ENCODE assay signal across 14 cellular contexts in genomic region chr2:105877945-105878344, GRCh38.
DNase-seq lines count a peak whose midpoint lies in the region; ATAC-seq, FAIRE-seq and TF ChIP-seq lines count a peak whose summit lies in the region.
"Had no signal": no experiment of that assay in that cellular context is flagged by ENCODE, and none has a peak within 500 bp of the region (broad histone marks: within the 10 kb centered on the region; RNA-seq: fewer than 3 reads in every experiment).

No MANE protein-coding gene starts in this region.

- H2BK5ac ChIP-seq in neuronal stem cell (ENCODE audit: low read length): no peak overlapping the region

- CTCF ChIA-PET in CD8-positive, alpha-beta memory T cell (lab: Charles Lee): interaction anchor here (0.7 to 1.4 kb wide), 3 partner anchors 13 to 300 kb away, joined by 3 read pairs; no protein-coding TSS in a partner anchor
- CTCF ChIA-PET in activated CD8-positive, alpha-beta T cell treated with anti-CD3 and anti-CD28 coated beads, Interleukin-2, amount 10 ng/mL, durations not matched to agents 7 days and 5 days (lab: Charles Lee): interaction anchor here (0.7 to 1.5 kb wide), 3 partner anchors 80 to 129 kb away, joined by 3 to 5 read pairs (median 3); no protein-coding TSS in a partner anchor

- H3K79me1 ChIP-seq in neuronal stem cell (ENCODE audit: low read depth, low read length): no peaks in the 10 kb centered on the region

- no peak overlapping the region for H4K8ac ChIP-seq in neuronal stem cell (ENCODE audit: low read depth, low read length)

- no peak overlapping the region for H3K4me3 ChIP-seq in CD8-positive, alpha-beta memory T cell (ENCODE audit: low read length)
- H3K4me3 ChIP-seq in liver (ENCODE audit: low read depth in 1 of 3, low read length in 3 of 3) (no peak overlapping the region), heart right ventricle (no peak overlapping the region), neuronal stem cell (ENCODE audit: low read length in 2 of 2) (no peak overlapping the region)
- H3K4me3 ChIP-seq: lung, tibial artery had no signal

- no peak overlapping the region for H3K23ac ChIP-seq in neuronal stem cell (ENCODE audit: low read depth, low read length, poor library complexity)

- peaks cover 84% of the 10 kb centered on the region for H3K4me1 ChIP-seq in CD8-positive, alpha-beta memory T cell (ENCODE audit: insufficient read depth, low read length)
- H3K4me1 ChIP-seq in liver (ENCODE audit: control insufficient read depth in 4 of 4, insufficient read depth in 4 of 4, low read length in 3 of 4): peaks cover 7 to 23% (median 20%) of the 10 kb centered on the region in 4 donors
- H3K4me1 ChIP-seq in heart right ventricle: peaks cover 0 to 49% (median 33%) of the 10 kb centered on the region in 9 donors
- H3K4me1 ChIP-seq in neuronal stem cell (ENCODE audit: control insufficient read depth in 2 of 2, insufficient read depth in 1 of 2, low read depth in 1 of 2, low read length in 2 of 2): peaks cover 6 to 21% of the 10 kb centered on the region in 2 donors

- peaks cover 12% of the 10 kb centered on the region for H3K36me3 ChIP-seq in CD8-positive, alpha-beta memory T cell (ENCODE audit: insufficient read depth, low read length)
- H3K36me3 ChIP-seq in liver (ENCODE audit: control insufficient read depth in 4 of 4, insufficient read depth in 3 of 4, low read depth in 1 of 4, low read length in 3 of 4): no peaks in the 10 kb centered on the region
- H3K36me3 ChIP-seq in heart right ventricle: peaks cover 0 to 44% (median 2%) of the 10 kb centered on the region in 9 donors
- peaks cover 6 to 68% of the 10 kb centered on the region in 2 donors for H3K36me3 ChIP-seq in neuronal stem cell (replicated peaks in 1 of 2; ENCODE audit: control insufficient read depth in 2 of 2, insufficient read depth in 2 of 2, low read length in 2 of 2)

- H3K9ac ChIP-seq in liver (ENCODE audit: low read depth in 1 of 2, low read length in 2 of 2): no peak overlapping the region
- no peak overlapping the region for H3K9ac ChIP-seq in neuronal stem cell (ENCODE audit: low read depth, low read length, poor library complexity)

- FAIRE-seq in GM18507 (lab: Jason Lieb, UNC): peak; percentile 51

- ATAC-seq in activated CD8-positive, alpha-beta T cell treated with anti-CD3 and anti-CD28 coated beads, Interleukin-2, amount 10 ng/mL, durations not matched to agents 7 days and 5 days: no peak
- ATAC-seq in heart right ventricle (no peak), GM18909 (IDR thresholded peaks at IDR 0.05; ENCODE audit: poor library complexity, unreplicated experiment) (no peak)
- ATAC-seq: WTC11 had no signal

- H2BK15ac ChIP-seq in neuronal stem cell (ENCODE audit: low read length): no peak overlapping the region

- POLR2A ChIA-PET in CD8-positive, alpha-beta memory T cell (lab: Charles Lee): no interaction called here
- POLR2A ChIA-PET in activated CD8-positive, alpha-beta T cell treated with anti-CD3 and anti-CD28 coated beads, Interleukin-2, amount 10 ng/mL, durations not matched to agents 7 days and 5 days (lab: Charles Lee): no interaction called here

- H3K27ac ChIP-seq in CD8-positive, alpha-beta memory T cell (ENCODE audit: low read depth, low read length): no peak overlapping the region
- H3K27ac ChIP-seq in liver (ENCODE audit: low read depth in 1 of 2, low read length in 2 of 2): peak overlapping the region in 1 of 2 donors; percentile 19
- no peak overlapping the region for H3K27ac ChIP-seq in heart right ventricle
- H3K27ac ChIP-seq in neuronal stem cell (replicated peaks; ENCODE audit: low read length): no peak overlapping the region
- H3K27ac ChIP-seq: tibial artery had no signal

- peak; percentile 34 to 63 for TF ChIP-seq RAD21 in liver (IDR thresholded peaks at IDR 0.05)

- H3K4me2 ChIP-seq in neuronal stem cell (ENCODE audit: insufficient read depth, low read length, poor library complexity, severe bottlenecking): no peak overlapping the region

- no peaks in the 10 kb centered on the region for H3K27me3 Mint-ChIP-seq in CD8-positive, alpha-beta memory T cell
- no peaks in the 10 kb centered on the region for H3K27me3 Mint-ChIP-seq in activated CD8-positive, alpha-beta T cell treated with anti-CD3 and anti-CD28 coated beads, Interleukin-2, amount 10 ng/mL, durations not matched to agents 7 days and 5 days (ENCODE audit: low read depth)

- H3K27me3 ChIP-seq in CD8-positive, alpha-beta memory T cell (ENCODE audit: insufficient read depth, low read length, poor library complexity, severe bottlenecking): no peaks in the 10 kb centered on the region
- H3K27me3 ChIP-seq in liver (ENCODE audit: control insufficient read depth in 4 of 4, insufficient read depth in 4 of 4, low read length in 3 of 4): no peaks in the 10 kb centered on the region
- H3K27me3 ChIP-seq in heart right ventricle: no peaks in the 10 kb centered on the region
- H3K27me3 ChIP-seq in neuronal stem cell (ENCODE audit: control insufficient read depth in 3 of 3, insufficient read depth in 3 of 3, low read depth in 1 of 3, low read length in 3 of 3): no peaks in the 10 kb centered on the region
- H3K27me3 ChIP-seq: tibial artery had no signal

- H3K14ac ChIP-seq in neuronal stem cell (ENCODE audit: low read length): no peak overlapping the region

- no peak for DNase-seq in CD8-positive, alpha-beta memory T cell
- DNase-seq in GM18507 (ENCODE audit: extremely low spot score, insufficient read length, low read depth) (no peak), heart right ventricle (no peak), neuronal stem cell (ENCODE audit: low spot score) (no peak)
- DNase-seq in activated CD8-positive, alpha-beta T cell treated with anti-CD3 and anti-CD28 coated beads, Interleukin-2, amount 10 ng/mL, durations not matched to agents 7 days and 5 days: no peak
- DNase-seq: activated effector memory CD4-positive, alpha-beta T cell treated with Interleukin-2 at 50 U/mL for 16 hours; COR-L47; hypothalamus; nucleus accumbens; tibial artery had no signal

- H2BK12ac ChIP-seq in neuronal stem cell (ENCODE audit: low read length): no peak overlapping the region

- no peak overlapping the region for H2AK5ac ChIP-seq in neuronal stem cell (ENCODE audit: low read depth, low read length)

- H3K36me3 Mint-ChIP-seq in CD8-positive, alpha-beta memory T cell: peaks cover 3 to 69% (median 18%) of the 10 kb centered on the region in 3 donors
- H3K36me3 Mint-ChIP-seq in activated CD8-positive, alpha-beta T cell treated with anti-CD3 and anti-CD28 coated beads, Interleukin-2, amount 10 ng/mL, durations not matched to agents 7 days and 5 days (ENCODE audit: low read depth): peaks cover 87% of the 10 kb centered on the region
- H3K36me3 Mint-ChIP-seq: WTC11 had no signal

- intact Hi-C loops in heart right ventricle (cut with DNase I): no loop called here

- WGBS in liver: 24% methylated on average over 2 of the region's 2 CpGs
- 44 to 56% methylated on average over 2 of the region's 2 CpGs for WGBS in heart right ventricle, 2 donors
- no CpG with 5 or more reads among the region's 2 CpGs for WGBS in neuronal stem cell (ENCODE audit: extremely low coverage in 2 of 2, insufficient read length in 2 of 2, insufficient replicate concordance in 1 of 2), 2 donors

- peak overlapping the region; percentile 83 to 97 (median 88) for H3K27ac Mint-ChIP-seq in CD8-positive, alpha-beta memory T cell
- peak overlapping the region; percentile 39 for H3K27ac Mint-ChIP-seq in activated CD8-positive, alpha-beta T cell treated with anti-CD3 and anti-CD28 coated beads, Interleukin-2, amount 10 ng/mL, durations not matched to agents 7 days and 5 days
- H3K27ac Mint-ChIP-seq: WTC11 had no signal

- H3K9me3 Mint-ChIP-seq in CD8-positive, alpha-beta memory T cell: no peaks in the 10 kb centered on the region
- H3K9me3 Mint-ChIP-seq in activated CD8-positive, alpha-beta T cell treated with anti-CD3 and anti-CD28 coated beads, Interleukin-2, amount 10 ng/mL, durations not matched to agents 7 days and 5 days (ENCODE audit: insufficient read depth): no peaks in the 10 kb centered on the region
- H3K9me3 Mint-ChIP-seq: WTC11 had no signal

- H4K91ac ChIP-seq in neuronal stem cell (ENCODE audit: low read depth, low read length, poor library complexity): no peak overlapping the region

- no peak for TF ChIP-seq CTCF in liver (IDR thresholded peaks at IDR 0.05; ENCODE audit: low read depth, low read length, missing input control)
- no peak for TF ChIP-seq CTCF in heart right ventricle (IDR thresholded peaks at IDR 0.05)

- H2AFZ ChIP-seq in neuronal stem cell (ENCODE audit: low read length): no peak overlapping the region

- no peaks in the 10 kb centered on the region for H3K9me3 ChIP-seq in CD8-positive, alpha-beta memory T cell (ENCODE audit: low read length)
- H3K9me3 ChIP-seq in liver (ENCODE audit: control insufficient read depth in 4 of 4, low read length in 3 of 4) (peaks cover 0 to 13% (median 1%) of the 10 kb centered on the region in 4 donors), heart right ventricle (peaks cover 0 to 6% (median 0%) of the 10 kb centered on the region in 11 donors), neuronal stem cell (replicated peaks in 1 of 2; ENCODE audit: control insufficient read depth in 2 of 2, insufficient read depth in 1 of 2, low read depth in 1 of 2, low read length in 2 of 2) (peaks cover 2 to 44% of the 10 kb centered on the region in 2 donors)
- H3K9me3 ChIP-seq: tibial artery had no signal

- peaks cover 71 to 90% (median 88%) of the 10 kb centered on the region in 3 donors for H3K4me1 Mint-ChIP-seq in CD8-positive, alpha-beta memory T cell
- peaks cover 57% of the 10 kb centered on the region for H3K4me1 Mint-ChIP-seq in activated CD8-positive, alpha-beta T cell treated with anti-CD3 and anti-CD28 coated beads, Interleukin-2, amount 10 ng/mL, durations not matched to agents 7 days and 5 days (ENCODE audit: low read depth)

- no peak overlapping the region for H3K18ac ChIP-seq in neuronal stem cell (ENCODE audit: low read length)

- peak overlapping the region in 5 of 7 donors; percentile 12 to 61 (median 34) for H3K4me3 Mint-ChIP-seq in CD8-positive, alpha-beta memory T cell
- no peak overlapping the region for H3K4me3 Mint-ChIP-seq in activated CD8-positive, alpha-beta T cell treated with anti-CD3 and anti-CD28 coated beads, Interleukin-2, amount 10 ng/mL, durations not matched to agents 7 days and 5 days
- H3K4me3 Mint-ChIP-seq: WTC11 had no signal

- no peak overlapping the region for H3K4ac ChIP-seq in neuronal stem cell (ENCODE audit: low read length)

- no peak overlapping the region for H2BK120ac ChIP-seq in neuronal stem cell (ENCODE audit: low read depth, low read length)

TF ChIP-seq in liver, 16 proteins besides CTCF, POLR2A, EP300 and RAD21 (continues in another document):
- TF ChIP-seq HNF4G (IDR thresholded peaks at IDR 0.05): peak; percentile 94
- TF ChIP-seq EGR1 (IDR thresholded peaks at IDR 0.05; ENCODE audit: low read depth in 2 of 2): no peak
- TF ChIP-seq FOXA2 (IDR thresholded peaks at IDR 0.05): no peak
- TF ChIP-seq NR2F2 (IDR thresholded peaks at IDR 0.05): no peak
- no peak for TF ChIP-seq ATF3 (IDR thresholded peaks at IDR 0.05)
